11 cellular contexts compared by ENCODE assay signal in genomic region chr9:34809504-34810186, GRCh38.
A peak's percentile ranks its signal among the peaks of the same experiment; 100 is the strongest.
DNase-seq lines count a peak whose midpoint lies in the region; ATAC-seq, FAIRE-seq and TF ChIP-seq lines count a peak whose summit lies in the region.
"Had no signal": no experiment of that assay in that cellular context is flagged by ENCODE, and none has a peak within 500 bp of the region (broad histone marks: within the 10 kb centered on the region; RNA-seq: fewer than 3 reads in every experiment).

No MANE protein-coding gene starts in this region.

- H3K4me1 ChIP-seq in osteoblast (ENCODE audit: insufficient read depth, low read length): no peaks in the 10 kb centered on the region

- peak overlapping the region; percentile 45 for H3K4me2 ChIP-seq in osteoblast (ENCODE audit: insufficient read depth, low read length)

- H3K27ac ChIP-seq in RWPE1: no peak overlapping the region
- no peak overlapping the region for H3K27ac ChIP-seq in osteoblast (ENCODE audit: low read depth, low read length)

- CTCF ChIA-PET in RWPE1 (lab: Yijun Ruan, JAX): interaction anchor here (0.6 to 0.7 kb wide), 4 partner anchors 27 to 556 kb away, joined by 3 to 7 read pairs (median 5); no protein-coding TSS in a partner anchor

- FAIRE-seq in frontal cortex (lab: Jason Lieb, UNC): no peak

- H4K20me1 ChIP-seq in osteoblast (ENCODE audit: insufficient read depth, low read length): no peaks in the 10 kb centered on the region

- H3K36me3 ChIP-seq in osteoblast (ENCODE audit: insufficient read depth, low read length): no peaks in the 10 kb centered on the region

- POLR2A ChIA-PET in RWPE1 (lab: Yijun Ruan, JAX; ENCODE audit: low non-redundant PET): no interaction called here

- ATAC-seq in HG03439 (IDR thresholded peaks at IDR 0.05; ENCODE audit: unreplicated experiment): no peak

- H3K79me2 ChIP-seq in osteoblast (ENCODE audit: insufficient read depth, low read length): no peaks in the 10 kb centered on the region

- TF ChIP-seq CTCF in RWPE1 (conservative IDR thresholded peaks at IDR 0.05; ENCODE audit: low read depth) (peak; percentile 36; the same call in 1 of the 2 replicates), osteoblast (IDR thresholded peaks at IDR 0.05; ENCODE audit: extremely low read depth, low read depth, low read length) (peak; percentile 20)

- H2AFZ ChIP-seq in osteoblast (ENCODE audit: low read length): peak overlapping the region; percentile 56

- no peak overlapping the region for H3K4me3 ChIP-seq in osteoblast (ENCODE audit: insufficient read depth, low read length)

- peaks cover 38% of the 10 kb centered on the region for H3K27me3 ChIP-seq in osteoblast (ENCODE audit: insufficient read depth, low read length)

- H3K9me3 ChIP-seq in osteoblast (ENCODE audit: low read depth, low read length): no peaks in the 10 kb centered on the region

- DNase-seq in DMS114 treated with DMSO at 0.1 percent for 48 hours (lab: John Stamatoyannopoulos, UW; ENCODE audit: unreplicated experiment) (peak; percentile 35), RWPE1 (ENCODE audit: low spot score) (peak; percentile 49), frontal cortex (ENCODE audit: low spot score in 2 of 2) (peak; percentile 23 to 28), osteoblast (ENCODE audit: insufficient read length, low spot score, missing footprints) (peak; percentile 86)
- no peak for DNase-seq in effector CD4-positive, alpha-beta T cell
- no peak for DNase-seq in activated T-cell treated with anti-CD3 and anti-CD28 coated beads, Interleukin-2, amount 50 U/mL, for 1 hour
- no peak for DNase-seq in stimulated activated CD4-positive, alpha-beta T cell treated with anti-CD3 and anti-CD28 coated beads, Interleukin-4, amount 100 ng/mL, for 24 hours
- DNase-seq: activated naive CD4-positive, alpha-beta T cell; HCEC 1CT; MV-4-11 had no signal

Comparison
In these comparisons a context has a peak if more than half of its experiments do, and no peak if none do; other contexts are left out.
1. DNase-seq: peak in DMS114 treated with DMSO at 0.1 percent for 48 hours (single experiment), RWPE1 (single experiment), frontal cortex (2 of 2) and osteoblast (single experiment); none in effector CD4-positive, alpha-beta T cell (single experiment), activated T-cell treated with anti-CD3 and anti-CD28 coated beads, Interleukin-2, amount 50 U/mL, for 1 hour (single experiment) and stimulated activated CD4-positive, alpha-beta T cell treated with anti-CD3 and anti-CD28 coated beads, Interleukin-4, amount 100 ng/mL, for 24 hours (single experiment).